8 cellular contexts compared by ENCODE assay signal in genomic region chr6:73521351-73522254, GRCh38. TPM values are rescaled to one million over a fixed set of nuclear protein-coding genes. Genes with fewer than 3 reads are reported as not detected.
A peak's percentile ranks its signal among the peaks of the same experiment; 100 is the strongest.
DNase-seq lines count a peak whose midpoint lies in the region; ATAC-seq and TF ChIP-seq lines count a peak whose summit lies in the region.

No MANE protein-coding gene starts in this region.

- peak overlapping the region; percentile 95 to 99 (median 99) for H3K27ac Mint-ChIP-seq in IgD-negative memory B cell

- H3K4me1 Mint-ChIP-seq in IgD-negative memory B cell, result peaks cover 27 to 39% (median 33%) of the 10 kb centered on the region in 3 donors

- H3K4me3 Mint-ChIP-seq in IgD-negative memory B cell, result peak overlapping the region; percentile 92 to 97 (median 94)

- no peak for TF ChIP-seq CTCF in retinal pigment epithelial cell (conservative IDR thresholded peaks at IDR 0.05; ENCODE audit: low read depth, low read length)

- H3K4me3 ChIP-seq in retinal pigment epithelial cell (ENCODE audit: low read length), result peak overlapping the region; percentile 99

- DNase-seq in EH (ENCODE audit: low read depth) (peak; percentile 87), RKO (ENCODE audit: low spot score) (peak; percentile 87), amniotic stem cell (lab: John Stamatoyannopoulos, UW) (peak; percentile 67), hypothalamus (lab: John Stamatoyannopoulos, UW) (peak in 33 of 51 donors; percentile 75 to 98 (median 92)), retinal pigment epithelial cell (ENCODE audit: low read depth) (no peak)
- no peak for DNase-seq in effector CD4-positive, alpha-beta T cell

- H3K36me3 Mint-ChIP-seq in IgD-negative memory B cell, result peaks cover 14% of the 10 kb centered on the region

- ATAC-seq in GM21723 (IDR thresholded peaks at IDR 0.05; ENCODE audit: unreplicated experiment), result peak; percentile 44

- H3K27me3 Mint-ChIP-seq in IgD-negative memory B cell, result no peaks in the 10 kb centered on the region

- H3K9me3 Mint-ChIP-seq in IgD-negative memory B cell, result no peaks in the 10 kb centered on the region

RNA-seq across cellular contexts. Expression of gene EEF1A1, which starts 0.8 kb away (rescaled TPM):
- 11,514 TPM for polyA plus RNA-seq in IgD-negative memory B cell

Comparison
In these comparisons a context has a peak if more than half of its experiments do, and no peak if none do; other contexts are left out.
1. DNase-seq: peak in EH (single experiment), RKO (single experiment), amniotic stem cell (single experiment) and hypothalamus (33 of 51); none in retinal pigment epithelial cell (single experiment) and effector CD4-positive, alpha-beta T cell (single experiment).